ENCODE assay signal across 1 cellular context in the genomic region with DNA sequence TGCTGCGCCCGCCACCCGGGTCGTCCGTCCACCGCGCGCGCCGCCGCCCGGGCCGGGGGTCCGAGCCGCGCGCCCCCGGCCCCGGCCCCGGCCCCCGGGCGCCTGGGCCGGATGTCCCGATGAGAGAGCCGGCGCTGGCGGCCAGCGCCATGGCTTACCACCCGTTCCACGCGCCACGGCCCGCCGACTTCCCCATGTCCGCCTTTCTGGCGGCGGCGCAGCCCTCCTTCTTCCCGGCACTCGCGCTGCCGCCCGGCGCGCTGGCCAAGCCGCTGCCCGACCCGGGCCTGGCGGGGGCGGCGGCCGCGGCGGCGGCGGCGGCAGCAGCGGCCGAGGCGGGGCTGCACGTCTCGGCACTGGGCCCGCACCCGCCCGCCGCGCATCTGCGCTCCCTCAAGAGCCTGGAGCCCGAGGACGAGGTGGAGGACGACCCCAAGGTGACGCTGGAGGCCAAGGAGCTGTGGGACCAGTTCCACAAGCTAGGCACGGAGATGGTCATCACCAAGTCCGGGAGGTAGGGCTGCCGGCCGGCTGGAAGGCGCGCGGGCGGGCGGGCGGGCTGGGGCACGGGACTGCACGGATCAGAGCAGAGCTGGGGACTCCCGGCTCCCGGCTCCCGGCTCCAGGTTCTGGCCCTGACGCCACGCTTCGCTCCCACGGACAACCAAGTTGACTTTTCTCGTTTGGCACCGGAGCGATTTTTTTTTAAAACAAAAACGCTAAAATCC.
TF ChIP-seq lines count a peak whose summit lies in the region.

No MANE protein-coding gene starts in this region.

TF ChIP-seq in SK-N-SH treated with all-trans-retinoic acid at 6 μM for 48 hours, 23 proteins besides CTCF, POLR2A, EP300 and RAD21 (continued from another document):
- TF ChIP-seq, protein P1, sequence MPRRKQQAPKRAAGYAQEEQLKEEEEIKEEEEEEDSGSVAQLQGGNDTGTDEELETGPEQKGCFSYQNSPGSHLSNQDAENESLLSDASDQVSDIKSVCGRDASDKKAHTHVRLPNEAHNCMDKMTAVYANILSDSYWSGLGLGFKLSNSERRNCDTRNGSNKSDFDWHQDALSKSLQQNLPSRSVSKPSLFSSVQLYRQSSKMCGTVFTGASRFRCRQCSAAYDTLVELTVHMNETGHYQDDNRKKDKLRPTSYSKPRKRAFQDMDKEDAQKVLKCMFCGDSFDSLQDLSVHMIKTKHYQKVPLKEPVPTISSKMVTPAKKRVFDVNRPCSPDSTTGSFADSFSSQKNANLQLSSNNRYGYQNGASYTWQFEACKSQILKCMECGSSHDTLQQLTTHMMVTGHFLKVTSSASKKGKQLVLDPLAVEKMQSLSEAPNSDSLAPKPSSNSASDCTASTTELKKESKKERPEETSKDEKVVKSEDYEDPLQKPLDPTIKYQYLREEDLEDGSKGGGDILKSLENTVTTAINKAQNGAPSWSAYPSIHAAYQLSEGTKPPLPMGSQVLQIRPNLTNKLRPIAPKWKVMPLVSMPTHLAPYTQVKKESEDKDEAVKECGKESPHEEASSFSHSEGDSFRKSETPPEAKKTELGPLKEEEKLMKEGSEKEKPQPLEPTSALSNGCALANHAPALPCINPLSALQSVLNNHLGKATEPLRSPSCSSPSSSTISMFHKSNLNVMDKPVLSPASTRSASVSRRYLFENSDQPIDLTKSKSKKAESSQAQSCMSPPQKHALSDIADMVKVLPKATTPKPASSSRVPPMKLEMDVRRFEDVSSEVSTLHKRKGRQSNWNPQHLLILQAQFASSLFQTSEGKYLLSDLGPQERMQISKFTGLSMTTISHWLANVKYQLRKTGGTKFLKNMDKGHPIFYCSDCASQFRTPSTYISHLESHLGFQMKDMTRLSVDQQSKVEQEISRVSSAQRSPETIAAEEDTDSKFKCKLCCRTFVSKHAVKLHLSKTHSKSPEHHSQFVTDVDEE (CRISPR knock-in tag; IDR thresholded peaks at IDR 0.05), result no peak
- TF ChIP-seq OSR1 (CRISPR knock-in tag; IDR thresholded peaks at IDR 0.05) (no peak), CSDC2 (CRISPR knock-in tag; IDR thresholded peaks at IDR 0.05) (no peak), ESRRG (CRISPR knock-in tag; IDR thresholded peaks at IDR 0.05) (no peak), ZNF70 (CRISPR knock-in tag; IDR thresholded peaks at IDR 0.05) (no peak), ZC3H10 (CRISPR knock-in tag; IDR thresholded peaks at IDR 0.05) (no peak), SNAI2 (CRISPR knock-in tag; IDR thresholded peaks at IDR 0.05) (no peak)
TF ChIP-seq in SK-N-SH treated with all-trans-retinoic acid at 6 μM for 48 hours: peak in this region for 0.
